10 cellular contexts compared by ENCODE assay signal in the genomic region with DNA sequence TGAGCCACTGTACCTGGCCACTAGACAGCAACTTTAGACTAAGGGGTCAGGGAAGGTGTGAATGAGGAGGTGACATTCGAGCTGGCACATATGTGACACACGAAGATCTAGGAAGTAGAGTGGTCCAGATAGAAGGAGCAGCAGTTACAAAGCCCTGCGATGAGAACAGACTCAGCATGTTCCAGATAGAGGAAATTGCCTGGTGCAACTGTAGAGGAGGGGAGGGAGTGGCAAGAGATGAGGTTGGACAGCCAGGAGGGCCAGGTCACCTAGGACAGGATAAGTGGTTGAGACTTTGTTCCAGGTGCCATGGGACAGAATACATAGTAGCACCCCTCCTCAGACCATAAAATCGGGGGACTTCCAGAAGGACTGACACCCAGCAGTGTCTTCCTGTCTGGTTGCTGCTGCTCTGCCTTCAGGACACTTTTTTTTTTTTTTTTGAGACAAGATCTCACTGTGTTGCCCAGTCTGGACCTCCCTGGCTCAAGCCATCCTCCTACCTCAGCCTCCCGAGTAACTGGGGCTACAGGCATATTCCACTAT. TPM values are rescaled to one million over a fixed set of nuclear protein-coding genes. Genes with fewer than 3 reads are reported as not detected.
DNase-seq lines count a peak whose midpoint lies in the region; ATAC-seq, FAIRE-seq and TF ChIP-seq lines count a peak whose summit lies in the region.
"Had no signal": no experiment of that assay in that cellular context is flagged by ENCODE, and none has a peak within 500 bp of the region (broad histone marks: within the 10 kb centered on the region; RNA-seq: fewer than 3 reads in every experiment).

No MANE protein-coding gene starts in this region.

- H2AFZ ChIP-seq in PC-3 (ENCODE audit: low read length): no peak overlapping the region
- no peak overlapping the region for H2AFZ ChIP-seq in K562 (ENCODE audit: low read depth, low read length)

- H4K20me1 ChIP-seq in PC-3 (ENCODE audit: low read length) (peaks cover 7% of the 10 kb centered on the region; the same call in 1 of the 2 replicates), K562 (replicated peaks; ENCODE audit: control insufficient read depth, insufficient read depth, low read length) (peaks cover 51% of the 10 kb centered on the region)

- TF ChIP-seq EP300 in K562 (IDR thresholded peaks at IDR 0.05; ENCODE audit: low read length) (no peak), stomach (IDR thresholded peaks at IDR 0.05) (no peak)

- BruUV-seq in PC-3 (replicated peaks; lab: Mats Ljungman, UMichigan) (TSS peak; percentile 78), K562 (replicated peaks; lab: Mats Ljungman, UMichigan) (no TSS peak)

- H3K9me3 ChIP-seq in PC-3 (ENCODE audit: low read length): no peaks in the 10 kb centered on the region
- H3K9me3 ChIP-seq in K562 (replicated peaks; ENCODE audit: control insufficient read depth, insufficient read depth, low read depth, low read length): no peaks in the 10 kb centered on the region
- H3K9me3 ChIP-seq in left lung: no peaks in the 10 kb centered on the region
- H3K9me3 ChIP-seq in stomach: no peaks in the 10 kb centered on the region

- FAIRE-seq in K562 (lab: Jason Lieb, UNC): no peak
- FAIRE-seq in D721Med (lab: Jason Lieb, UNC): no peak

- H3K27ac ChIP-seq in PC-3 (ENCODE audit: low read length) (peak overlapping the region; percentile 97), K562 (ENCODE audit: extremely low read depth, low read depth, low read length) (peak overlapping the region; percentile 61; the same call in 2 of the 3 replicates), left lung (peak overlapping the region; percentile 77 to 84), stomach (peak overlapping the region; percentile 13 to 81 (median 69))

- in situ Hi-C loops in K562 (cut with MboI): no loop called here

- peaks cover 6% of the 10 kb centered on the region for H3K9me1 ChIP-seq in K562 (ENCODE audit: control insufficient read depth, insufficient read depth, low read length)

- TF ChIP-seq RAD21 in K562 (CRISPR knock-in tag; conservative IDR thresholded peaks at IDR 0.05 in 1 of 2, IDR thresholded peaks at IDR 0.05 in 1 of 2): no peak

- WGBS in K562 (ENCODE audit: insufficient coverage, low coverage, missing lambda C conversion rate): 88% methylated on average over 5 of the region's 5 CpGs
- 79 to 83% (median 82%) methylated on average over 5 of the region's 5 CpGs for WGBS in stomach, 5 donors

- H3K36me3 ChIP-seq in PC-3 (ENCODE audit: low read depth, low read length) (peaks cover 10% of the 10 kb centered on the region), K562 (ENCODE audit: control insufficient read depth, insufficient read depth, low read length) (peaks cover 66% of the 10 kb centered on the region), left lung (peaks cover 0 to 10% of the 10 kb centered on the region in 2 donors), stomach (peaks cover 0 to 12% (median 8%) of the 10 kb centered on the region in 4 donors)

- DNase-seq in PC-3: no peak
- no peak for DNase-seq in K562 (ENCODE audit: extremely low read depth in 1 of 4, low spot score in 3 of 4)
- DNase-seq in left lung: no peak
- no peak for DNase-seq in stomach
- no peak for DNase-seq in D721Med (ENCODE audit: insufficient read length, low spot score)
- DNase-seq in stimulated activated CD4-positive, alpha-beta T cell treated with anti-CD3 and anti-CD28 coated beads, Interleukin-4, amount 100 ng/mL, for 24 hours: no peak
- DNase-seq: NCI-H1930, SIG-M5 had no signal

- POLR2A ChIA-PET in PC-3 (lab: Charles Lee; ENCODE audit: unreplicated experiment) (no interaction called here), K562 (lab: Yijun Ruan, JAX) (no interaction called here)

- H3K27me3 ChIP-seq in PC-3 (ENCODE audit: low read length) (no peaks in the 10 kb centered on the region), K562 (ENCODE audit: control insufficient read depth in 2 of 2, insufficient read depth in 2 of 2, low read length in 2 of 2) (no peaks in the 10 kb centered on the region), left lung (no peaks in the 10 kb centered on the region), stomach (no peaks in the 10 kb centered on the region)

- no peaks in the 10 kb centered on the region for H3F3A ChIP-seq in PC-3 (ENCODE audit: low read length, unreplicated experiment)

- CTCF ChIA-PET in PC-3 (lab: Charles Lee): no interaction called here
- CTCF ChIA-PET in K562 (lab: Yijun Ruan, JAX; ENCODE audit: low intra/inter-chr PET ratio): no interaction called here

- TF ChIP-seq POLR2A in K562 (conservative IDR thresholded peaks at IDR 0.05) (no peak), stomach (IDR thresholded peaks at IDR 0.05) (no peak)

- peaks cover 41% of the 10 kb centered on the region for H3K4me1 ChIP-seq in PC-3 (ENCODE audit: insufficient read depth, low read length)
- peaks cover 19 to 31% of the 10 kb centered on the region in 2 experiments for H3K4me1 ChIP-seq in K562 (replicated peaks in 1 of 2; ENCODE audit: control insufficient read depth in 2 of 2, insufficient read depth in 2 of 2, low read length in 2 of 2)
- H3K4me1 ChIP-seq in left lung: peaks cover 12 to 40% of the 10 kb centered on the region in 2 donors
- H3K4me1 ChIP-seq in stomach: peaks cover 39 to 84% (median 67%) of the 10 kb centered on the region in 4 donors

- no peaks in the 10 kb centered on the region for H3K9me2 ChIP-seq in PC-3 (replicated peaks; ENCODE audit: low read length)

- no peak for TF ChIP-seq CTCF in PC-3 (conservative IDR thresholded peaks at IDR 0.05; ENCODE audit: low read depth, low read length)
- no peak for TF ChIP-seq CTCF in K562 (IDR thresholded peaks at IDR 0.05 in 2 of 3, conservative IDR thresholded peaks at IDR 0.05 in 1 of 3; ENCODE audit: insufficient read depth in 2 of 3, low read depth in 1 of 3, low read length in 3 of 3)
- no peak for TF ChIP-seq CTCF in left lung (IDR thresholded peaks at IDR 0.05)
- TF ChIP-seq CTCF in stomach (IDR thresholded peaks at IDR 0.05): no peak
- TF ChIP-seq CTCF in D721Med (IDR thresholded peaks at IDR 0.05; ENCODE audit: insufficient read depth, missing control alignments): no peak

- H3K79me2 ChIP-seq in PC-3 (ENCODE audit: low read length) (peaks cover 97% of the 10 kb centered on the region), K562 (ENCODE audit: control insufficient read depth, insufficient read depth, low read length) (peaks cover 96% of the 10 kb centered on the region)

- H3K4me2 ChIP-seq in PC-3 (ENCODE audit: low read length) (peak overlapping the region; percentile 64), K562 (ENCODE audit: insufficient read depth, low read length) (no peak overlapping the region)

- intact Hi-C loops in PC-3 (cut with micrococcal nuclease): no loop called here
- intact Hi-C loops in K562 (cut with micrococcal nuclease): no loop called here
- intact Hi-C loops in left lung (cut with DNase I): no loop called here
- intact Hi-C loops in stomach (cut with DNase I; ENCODE audit: low total_unique reads): no loop called here

- H3K9ac ChIP-seq in PC-3 (ENCODE audit: low read length) (peak overlapping the region; percentile 81), K562 (ENCODE audit: insufficient read depth in 1 of 2, low read depth in 2 of 2, low read length in 2 of 2) (no peak overlapping the region)

- ATAC-seq in PC-3 (no peak), K562 (no peak), left lung (peak; percentile 24), HG03196 (IDR thresholded peaks at IDR 0.05; ENCODE audit: unreplicated experiment) (no peak), HG02852 (IDR thresholded peaks at IDR 0.05; ENCODE audit: unreplicated experiment) (no peak)

- H3K4me3 ChIP-seq in PC-3 (ENCODE audit: low read length) (no peak overlapping the region), K562 (no peak overlapping the region), left lung (no peak overlapping the region), stomach (no peak overlapping the region)

RNA-seq across cellular contexts. Expression of gene CENPT, which starts 11.0 kb away (rescaled TPM):
- total RNA-seq in PC-3 (2014; rRNA removed): 31.8 and 35.1 TPM in 2 replicates
- total RNA-seq in K562 (2011; cell fraction: chromatin; rRNA removed; ENCODE audit: low replicate concordance): 148 and 303 TPM in 2 replicates
- 234 and 236 TPM in 2 replicates for total RNA-seq in K562 (2011; cell fraction: nucleolus; rRNA removed)
- total RNA-seq in K562 (2011; cell fraction: nucleoplasm; rRNA removed): 115 and 154 TPM in 2 replicates
- 67.1 and 73.7 TPM in 2 replicates for total RNA-seq in K562 (2014; rRNA removed)
- total RNA-seq in K562 (2014; rRNA removed; fragmentation: Illumina TruSeq; extraction: Trizol): 15.1 and 20.1 TPM in 2 replicates
- total RNA-seq in K562 (2015; rRNA removed; fragmentation: Illumina TruSeq; extraction: Trizol): 37.7 and 39.7 TPM in 2 replicates
- 62.9 and 65.7 TPM in 2 replicates for total RNA-seq in K562 (2021)
- polyA plus RNA-seq in K562 (2011; rRNA removed): 44.1 and 57.0 TPM in 2 replicates
- polyA plus RNA-seq in K562 (2011; cell fraction: cytosol; rRNA removed): 50.3 and 77.4 TPM in 2 replicates
- 431 and 574 TPM in 2 replicates for polyA plus RNA-seq in K562 (2011; cell fraction: nucleus; rRNA removed)
- polyA plus RNA-seq in K562 (2012): 56.5 and 66.4 TPM in 2 replicates
- 55.2 and 57.7 TPM in 2 replicates for polyA plus RNA-seq in K562 (2014; fragmentation: Illumina TruSeq; extraction: Trizol)
- polyA plus RNA-seq in K562 (2014; fragmentation: Nextera tagmentation; extraction: Ambion mirVana): 1 to 10 TPM; 3.6 to 8.3 TPM
- polyA plus RNA-seq in K562 (2014; rRNA removed): 89.1 and 94.2 TPM in 2 replicates
- 22.1 and 23.9 TPM in 2 replicates for polyA minus RNA-seq in K562 (2011; rRNA and poly(A)+ RNA removed)
- 24.4 and 24.6 TPM in 2 replicates for polyA minus RNA-seq in K562 (2011; cell fraction: cytosol; rRNA and poly(A)+ RNA removed)
- polyA minus RNA-seq in K562 (2011; cell fraction: nucleus; rRNA and poly(A)+ RNA removed): 66.0 and 75.9 TPM in 2 replicates
- total RNA-seq in left lung: 10 to 100 TPM; 30.8 to 37.9 TPM
- total RNA-seq in stomach: 10 to 100 TPM; 27.4 to 80.7 (median 71.0) TPM
- 10 to 100 TPM; 36.8 to 64.8 (median 48.3) TPM for polyA plus RNA-seq in stomach

RNA-seq across cellular contexts. Expression of gene NUTF2, which starts 11.8 kb away (rescaled TPM):
- 98.5 and 167 TPM in 2 replicates for total RNA-seq in PC-3 (2014; rRNA removed)
- total RNA-seq in K562 (2011; cell fraction: chromatin; rRNA removed; ENCODE audit: low replicate concordance): 64.0 and 124 TPM in 2 replicates
- 96.3 and 98.1 TPM in 2 replicates for total RNA-seq in K562 (2011; cell fraction: nucleolus; rRNA removed)
- total RNA-seq in K562 (2011; cell fraction: nucleoplasm; rRNA removed): 87.5 and 97.2 TPM in 2 replicates
- total RNA-seq in K562 (2014; rRNA removed): 118 and 124 TPM in 2 replicates
- 106 and 111 TPM in 2 replicates for total RNA-seq in K562 (2014; rRNA removed; fragmentation: Illumina TruSeq; extraction: Trizol)
- 129 and 147 TPM in 2 replicates for total RNA-seq in K562 (2015; rRNA removed; fragmentation: Illumina TruSeq; extraction: Trizol)
- 141 and 146 TPM in 2 replicates for total RNA-seq in K562 (2021)
- polyA plus RNA-seq in K562 (2011; rRNA removed): 125 and 181 TPM in 2 replicates
- 221 and 371 TPM in 2 replicates for polyA plus RNA-seq in K562 (2011; cell fraction: cytosol; rRNA removed)
- 195 and 197 TPM in 2 replicates for polyA plus RNA-seq in K562 (2011; cell fraction: nucleus; rRNA removed)
- polyA plus RNA-seq in K562 (2012): 129 and 256 TPM in 2 replicates
- 199 and 236 TPM in 2 replicates for polyA plus RNA-seq in K562 (2014; fragmentation: Illumina TruSeq; extraction: Trizol)
- polyA plus RNA-seq in K562 (2014; fragmentation: Nextera tagmentation; extraction: Ambion mirVana): 100 to 1,000 TPM; 244 to 246 TPM
- 183 and 248 TPM in 2 replicates for polyA plus RNA-seq in K562 (2014; rRNA removed)
- 180 and 188 TPM in 2 replicates for polyA minus RNA-seq in K562 (2011; rRNA and poly(A)+ RNA removed)
- polyA minus RNA-seq in K562 (2011; cell fraction: cytosol; rRNA and poly(A)+ RNA removed): 133 and 184 TPM in 2 replicates
- polyA minus RNA-seq in K562 (2011; cell fraction: nucleus; rRNA and poly(A)+ RNA removed): 39.2 and 62.3 TPM in 2 replicates
- total RNA-seq in left lung: 10 to 100 TPM; 91.5 to 92.2 TPM
- 10 to 100 TPM in 4 of 5 donors, 1 to 10 TPM in 1; 9.3 to 64.7 (median 25.7) TPM for total RNA-seq in stomach
- 100 to 1,000 TPM in 2 of 3 donors, 10 to 100 TPM in 1; 92.0 to 125 (median 112) TPM for polyA plus RNA-seq in stomach

RNA-seq across cellular contexts. Expression of gene EDC4, which starts 14.3 kb away (rescaled TPM):
- total RNA-seq in PC-3 (2014; rRNA removed) (58.9 and 94.7 TPM in 2 replicates), K562 (2014; rRNA removed) (84.6 and 102 TPM in 2 replicates), K562 (2014; rRNA removed; fragmentation: Illumina TruSeq; extraction: Trizol) (59.5 and 74.0 TPM in 2 replicates), K562 (2015; rRNA removed; fragmentation: Illumina TruSeq; extraction: Trizol) (68.9 and 71.2 TPM in 2 replicates), K562 (2021) (111 and 131 TPM in 2 replicates), left lung (10 to 100 TPM; 47.9 to 48.8 TPM), stomach (100 to 1,000 TPM in 2 of 5 donors, 10 to 100 TPM in 3; 41.5 to 141 (median 58.5) TPM)
- total RNA-seq in K562 (2011; cell fraction: chromatin; rRNA removed; ENCODE audit: low replicate concordance): 174 and 524 TPM in 2 replicates
- total RNA-seq in K562 (2011; cell fraction: nucleolus; rRNA removed): 286 and 293 TPM in 2 replicates
- total RNA-seq in K562 (2011; cell fraction: nucleoplasm; rRNA removed): 178 and 194 TPM in 2 replicates
- polyA plus RNA-seq in K562 (2011; rRNA removed) (63.0 and 84.1 TPM in 2 replicates), K562 (2014; fragmentation: Illumina TruSeq; extraction: Trizol) (106 and 113 TPM in 2 replicates), K562 (2014; fragmentation: Nextera tagmentation; extraction: Ambion mirVana) (1 to 10 TPM; 1.1 to 2.7 TPM), K562 (2014; rRNA removed) (72.2 and 91.1 TPM in 2 replicates), stomach (10 to 100 TPM; 22.0 to 27.6 (median 22.2) TPM)
- polyA plus RNA-seq in K562 (2011; cell fraction: cytosol; rRNA removed): 87.9 and 129 TPM in 2 replicates
- 408 and 453 TPM in 2 replicates for polyA plus RNA-seq in K562 (2011; cell fraction: nucleus; rRNA removed)
- polyA plus RNA-seq in K562 (2012): 75.2 and 111 TPM in 2 replicates
- 56.9 and 154 TPM in 2 replicates for polyA minus RNA-seq in K562 (2011; rRNA and poly(A)+ RNA removed)
- polyA minus RNA-seq in K562 (2011; cell fraction: cytosol; rRNA and poly(A)+ RNA removed): 115 and 124 TPM in 2 replicates
- 72.2 and 91.3 TPM in 2 replicates for polyA minus RNA-seq in K562 (2011; cell fraction: nucleus; rRNA and poly(A)+ RNA removed)

RNA-seq across cellular contexts. Expression of gene THAP11, which starts 16.4 kb away (rescaled TPM):
- 39.1 and 39.8 TPM in 2 replicates for total RNA-seq in PC-3 (2014; rRNA removed)
- total RNA-seq in K562 (2011; cell fraction: chromatin; rRNA removed; ENCODE audit: low replicate concordance): 4.2 and 10.7 TPM in 2 replicates
- total RNA-seq in K562 (2011; cell fraction: nucleolus; rRNA removed): 12.9 and 13.3 TPM in 2 replicates
- total RNA-seq in K562 (2011; cell fraction: nucleoplasm; rRNA removed): 9.1 and 9.5 TPM in 2 replicates
- total RNA-seq in K562 (2014; rRNA removed): 31.6 and 38.1 TPM in 2 replicates
- 12.4 and 13.5 TPM in 2 replicates for total RNA-seq in K562 (2014; rRNA removed; fragmentation: Illumina TruSeq; extraction: Trizol)
- total RNA-seq in K562 (2015; rRNA removed; fragmentation: Illumina TruSeq; extraction: Trizol): 21.1 and 21.5 TPM in 2 replicates
- total RNA-seq in K562 (2021): 30.1 TPM in 2 replicates
- polyA plus RNA-seq in K562 (2011; rRNA removed): 22.5 TPM in 2 replicates
- 23.6 and 48.9 TPM in 2 replicates for polyA plus RNA-seq in K562 (2011; cell fraction: cytosol; rRNA removed)
- polyA plus RNA-seq in K562 (2011; cell fraction: nucleus; rRNA removed): 14.9 and 15.4 TPM in 2 replicates
- 18.6 and 23.6 TPM in 2 replicates for polyA plus RNA-seq in K562 (2012)
- polyA plus RNA-seq in K562 (2014; fragmentation: Illumina TruSeq; extraction: Trizol): 12.0 and 14.7 TPM in 2 replicates
- 1 to 10 TPM; 2.4 to 3.6 TPM for polyA plus RNA-seq in K562 (2014; fragmentation: Nextera tagmentation; extraction: Ambion mirVana)
- polyA plus RNA-seq in K562 (2014; rRNA removed): 21.4 and 24.7 TPM in 2 replicates
- polyA minus RNA-seq in K562 (2011; rRNA and poly(A)+ RNA removed): 12.6 and 16.7 TPM in 2 replicates
- 13.6 and 15.6 TPM in 2 replicates for polyA minus RNA-seq in K562 (2011; cell fraction: cytosol; rRNA and poly(A)+ RNA removed)
- polyA minus RNA-seq in K562 (2011; cell fraction: nucleus; rRNA and poly(A)+ RNA removed): 5.3 and 7.9 TPM in 2 replicates
- total RNA-seq in left lung: 10 to 100 TPM; 21.7 to 26.2 TPM
- total RNA-seq in stomach: 100 to 1,000 TPM in 1 of 5 donors, 10 to 100 TPM in 4; 12.5 to 109 (median 53.9) TPM
- 10 to 100 TPM; 15.8 to 25.7 (median 18.7) TPM for polyA plus RNA-seq in stomach

RNA-seq across cellular contexts. Expression of gene NRN1L, which starts 26.2 kb away (rescaled TPM):
- not detected in 2 replicates for total RNA-seq in PC-3 (2014; rRNA removed)
- 0.60 TPM in 1 of 2 replicates, not detected in the other for total RNA-seq in K562 (2011; cell fraction: chromatin; rRNA removed; ENCODE audit: low replicate concordance)
- total RNA-seq in K562 (2011; cell fraction: nucleolus; rRNA removed): 0.83 and 1.6 TPM in 2 replicates
- 1.3 and 1.8 TPM in 2 replicates for total RNA-seq in K562 (2011; cell fraction: nucleoplasm; rRNA removed)
- 0.45 and 0.59 TPM in 2 replicates for total RNA-seq in K562 (2014; rRNA removed)
- total RNA-seq in K562 (2014; rRNA removed; fragmentation: Illumina TruSeq; extraction: Trizol): not detected in 2 replicates
- not detected in 2 replicates for total RNA-seq in K562 (2015; rRNA removed; fragmentation: Illumina TruSeq; extraction: Trizol)
- 0.47 and 0.86 TPM in 2 replicates for total RNA-seq in K562 (2021)
- 0.22 TPM in 1 of 2 replicates, not detected in the other for polyA plus RNA-seq in K562 (2011; rRNA removed)
- polyA plus RNA-seq in K562 (2011; cell fraction: cytosol; rRNA removed): 0.75 and 1.9 TPM in 2 replicates
- polyA plus RNA-seq in K562 (2011; cell fraction: nucleus; rRNA removed): 3.1 and 4.8 TPM in 2 replicates
- 0.20 and 2.4 TPM in 2 replicates for polyA plus RNA-seq in K562 (2012)
- 0.47 TPM in 1 of 2 replicates, not detected in the other for polyA plus RNA-seq in K562 (2014; fragmentation: Illumina TruSeq; extraction: Trizol)
- not detected for polyA plus RNA-seq in K562 (2014; fragmentation: Nextera tagmentation; extraction: Ambion mirVana)
- polyA plus RNA-seq in K562 (2014; rRNA removed): 0.43 and 0.64 TPM in 2 replicates
- polyA minus RNA-seq in K562 (2011; rRNA and poly(A)+ RNA removed): not detected in 2 replicates
- not detected in 2 replicates for polyA minus RNA-seq in K562 (2011; cell fraction: cytosol; rRNA and poly(A)+ RNA removed)
- polyA minus RNA-seq in K562 (2011; cell fraction: nucleus; rRNA and poly(A)+ RNA removed): not detected in 2 replicates
- 1 to 10 TPM in 1 of 2 donors, not detected in 1; 1.7 TPM for total RNA-seq in left lung
- not detected for total RNA-seq in stomach
- 1 to 10 TPM in 2 of 3 donors, not detected in 1; 2.0 to 2.7 TPM for polyA plus RNA-seq in stomach
